In the genomic region with DNA sequence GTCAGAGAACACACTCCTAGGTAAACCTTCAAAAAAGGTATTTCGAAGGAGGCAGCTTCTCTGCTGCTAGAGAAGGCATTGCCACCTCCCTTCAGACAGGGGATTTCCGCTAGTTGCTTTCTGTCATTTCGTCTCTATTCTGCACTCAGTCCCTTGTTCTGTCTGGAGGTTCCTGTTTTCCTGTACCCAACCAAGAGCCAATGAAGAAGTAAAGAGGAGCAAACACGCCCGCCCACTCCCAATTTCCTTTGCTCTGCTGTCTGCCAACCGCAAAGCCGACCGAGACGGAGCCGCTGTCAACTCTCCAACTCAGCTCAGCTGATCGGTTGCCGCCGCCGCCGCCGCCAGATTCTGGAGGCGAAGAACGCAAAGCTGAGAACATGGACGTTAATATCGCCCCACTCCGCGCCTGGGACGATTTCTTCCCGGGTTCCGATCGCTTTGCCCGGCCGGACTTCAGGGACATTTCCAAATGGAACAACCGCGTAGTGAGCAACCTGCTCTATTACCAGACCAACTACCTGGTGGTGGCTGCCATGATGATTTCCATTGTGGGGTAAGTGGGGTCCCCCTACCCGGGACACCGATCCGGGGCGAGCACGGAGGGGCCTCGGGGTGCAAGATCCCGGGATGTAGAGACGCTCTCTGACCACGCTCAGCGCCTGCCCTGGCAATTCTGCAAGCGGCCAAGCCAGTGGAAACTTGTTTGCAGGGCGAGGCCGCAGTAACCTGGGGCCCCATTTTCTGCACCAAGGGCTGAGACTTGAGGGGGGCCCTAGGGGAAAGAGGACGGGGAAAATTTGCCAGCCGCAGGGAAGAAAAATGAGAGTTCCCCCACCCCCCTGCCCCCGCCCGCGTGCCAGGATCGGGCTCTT, we compare ENCODE assay signal across 8 cellular contexts. TPM values are rescaled to one million over a fixed set of nuclear protein-coding genes. Genes with fewer than 3 reads are reported as not detected.
DNase-seq lines count a peak whose midpoint lies in the region; ATAC-seq, FAIRE-seq and TF ChIP-seq lines count a peak whose summit lies in the region.

TSS of gene ARL6IP5 (plus strand) at position 270 of the 875 bp plus-strand sequence. CDS start at position 381, 111 bp downstream.

- H3K4me1 ChIP-seq in BE2C = no peaks in the 10 kb centered on the region; the same call in 1 of the 2 replicates
- H3K4me1 ChIP-seq in liver (ENCODE audit: control insufficient read depth in 4 of 4, insufficient read depth in 4 of 4, low read length in 3 of 4) = peaks cover 8 to 23% (median 16%) of the 10 kb centered on the region in 4 donors

- TF ChIP-seq CTCF in BE2C (IDR thresholded peaks at IDR 0.05; ENCODE audit: low read depth, low read length) (no peak), liver (IDR thresholded peaks at IDR 0.05; ENCODE audit: low read depth, low read length, missing input control) (no peak)

- H3K27me3 ChIP-seq in BE2C (no peaks in the 10 kb centered on the region), liver (ENCODE audit: control insufficient read depth in 4 of 4, insufficient read depth in 4 of 4, low read length in 3 of 4) (no peaks in the 10 kb centered on the region)

- peak in 1 of 2 donors; percentile 48 for TF ChIP-seq RAD21 in liver (IDR thresholded peaks at IDR 0.05)

- peak; percentile 40 for ATAC-seq in HG03457 (IDR thresholded peaks at IDR 0.05; ENCODE audit: unreplicated experiment)

- H3K36me3 ChIP-seq in BE2C (no peaks in the 10 kb centered on the region), liver (ENCODE audit: control insufficient read depth in 4 of 4, insufficient read depth in 3 of 4, low read depth in 1 of 4, low read length in 3 of 4) (no peaks in the 10 kb centered on the region)

- WGBS in liver = 2% methylated on average over 49 of the region's 49 CpGs

- H3K9ac ChIP-seq in liver (ENCODE audit: low read depth in 1 of 2, low read length in 2 of 2) = peak within 1 kb of the TSS; percentile 43 to 91

- peak within 1 kb of the TSS; percentile 89 for H3K4me3 ChIP-seq in BE2C (ENCODE audit: low read depth, low read length)
- peak within 1 kb of the TSS; percentile 83 to 98 (median 97) for H3K4me3 ChIP-seq in liver (ENCODE audit: low read depth in 1 of 3, low read length in 3 of 3)

- H3K27ac ChIP-seq in liver (ENCODE audit: low read depth in 1 of 2, low read length in 2 of 2) = peak within 1 kb of the TSS; percentile 85 to 94

- no peaks in the 10 kb centered on the region for H3K9me3 ChIP-seq in BE2C
- no peaks in the 10 kb centered on the region for H3K9me3 ChIP-seq in liver (ENCODE audit: control insufficient read depth in 4 of 4, low read length in 3 of 4)

- DNase-seq in BE2C (peak; percentile 92), GM19239 (ENCODE audit: insufficient read length, low spot score) (peak; percentile 21), NCI-H774 (lab: John Stamatoyannopoulos, UW) (peak; percentile 73), dermis microvascular lymphatic vessel endothelial cell (ENCODE audit: low read depth in 2 of 2) (peak; percentile 80 to 96)
- peak; percentile 87 to 89 for DNase-seq in activated CD4-positive, alpha-beta T cell treated with anti-CD3 and anti-CD28 coated beads, Interleukin-2, amount 50 U/mL, for 4 hours
- peak; percentile 91 for DNase-seq in stimulated activated CD4-positive, alpha-beta T cell treated with anti-CD3 and anti-CD28 coated beads, Interleukin-4, amount 100 ng/mL, for 24 hours

- peak; percentile 93 for FAIRE-seq in GM19239 (lab: Jason Lieb, UNC)

TF ChIP-seq in liver, 16 proteins besides CTCF, POLR2A, EP300 and RAD21:
- TF ChIP-seq HNF4A (conservative IDR thresholded peaks at IDR 0.05) = peak; percentile 24 to 25
- no peak for TF ChIP-seq EGR1 (IDR thresholded peaks at IDR 0.05; ENCODE audit: low read depth in 2 of 2)
- no peak for TF ChIP-seq HNF4G (IDR thresholded peaks at IDR 0.05)
- TF ChIP-seq FOXA1 (IDR thresholded peaks at IDR 0.05) = peak; percentile 7
- no peak for TF ChIP-seq JUND (IDR thresholded peaks at IDR 0.05)
- peak in 1 of 2 donors; percentile 29 for TF ChIP-seq RXRA (IDR thresholded peaks at IDR 0.05)
- peak; percentile 45 for TF ChIP-seq TAF1 (conservative IDR thresholded peaks at IDR 0.05)
- peak; percentile 95 for TF ChIP-seq YY1 (IDR thresholded peaks at IDR 0.05)
- no peak for TF ChIP-seq FOXA2 (IDR thresholded peaks at IDR 0.05)
- no peak for TF ChIP-seq ZBTB33 (IDR thresholded peaks at IDR 0.05)
- TF ChIP-seq, protein P1, sequence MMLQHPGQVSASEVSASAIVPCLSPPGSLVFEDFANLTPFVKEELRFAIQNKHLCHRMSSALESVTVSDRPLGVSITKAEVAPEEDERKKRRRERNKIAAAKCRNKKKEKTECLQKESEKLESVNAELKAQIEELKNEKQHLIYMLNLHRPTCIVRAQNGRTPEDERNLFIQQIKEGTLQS (IDR thresholded peaks at IDR 0.05) = no peak
- no peak for TF ChIP-seq GABPA (IDR thresholded peaks at IDR 0.05 in 1 of 2, conservative IDR thresholded peaks at IDR 0.05 in 1 of 2)
- no peak for TF ChIP-seq NR2F2 (IDR thresholded peaks at IDR 0.05)
- TF ChIP-seq, protein P2, sequence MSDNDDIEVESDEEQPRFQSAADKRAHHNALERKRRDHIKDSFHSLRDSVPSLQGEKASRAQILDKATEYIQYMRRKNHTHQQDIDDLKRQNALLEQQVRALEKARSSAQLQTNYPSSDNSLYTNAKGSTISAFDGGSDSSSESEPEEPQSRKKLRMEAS (IDR thresholded peaks at IDR 0.05) = peak; percentile 14
- TF ChIP-seq SP1 (IDR thresholded peaks at IDR 0.05) = peak; percentile 63
- TF ChIP-seq REST (IDR thresholded peaks at IDR 0.05) = peak; percentile 39

RNA-seq across cellular contexts. Expression of gene ARL6IP5, which starts in this region (rescaled TPM):
- 153 TPM for polyA plus RNA-seq in BE2C (2012; ENCODE audit: insufficient read depth, insufficient read length, low read depth)
- total RNA-seq in dermis microvascular lymphatic vessel endothelial cell (65.5 and 77.4 TPM in 2 replicates), liver (10 to 100 TPM; 28.7 to 38.9 TPM)
- 10 to 100 TPM; 25.1 to 46.0 TPM for polyA plus RNA-seq in liver

Comparison
In these comparisons a context has a peak if more than half of its experiments do, and no peak if none do; other contexts are left out.
1. Peak in every context shown above with its lines: DNase-seq, ATAC-seq, H3K4me3 ChIP-seq and H3K27ac ChIP-seq.
2. DNase-seq: peak in every context shown above with its lines; median percentile 92 in BE2C; 91 in stimulated activated CD4-positive, alpha-beta T cell treated with anti-CD3 and anti-CD28 coated beads, Interleukin-4, amount 100 ng/mL, for 24 hours; 88 in activated CD4-positive, alpha-beta T cell treated with anti-CD3 and anti-CD28 coated beads, Interleukin-2, amount 50 U/mL, for 4 hours; 88 in dermis microvascular lymphatic vessel endothelial cell; 73 in NCI-H774; 21 in GM19239.